ENCODE assay signal across 31 cellular contexts in the genomic region with DNA sequence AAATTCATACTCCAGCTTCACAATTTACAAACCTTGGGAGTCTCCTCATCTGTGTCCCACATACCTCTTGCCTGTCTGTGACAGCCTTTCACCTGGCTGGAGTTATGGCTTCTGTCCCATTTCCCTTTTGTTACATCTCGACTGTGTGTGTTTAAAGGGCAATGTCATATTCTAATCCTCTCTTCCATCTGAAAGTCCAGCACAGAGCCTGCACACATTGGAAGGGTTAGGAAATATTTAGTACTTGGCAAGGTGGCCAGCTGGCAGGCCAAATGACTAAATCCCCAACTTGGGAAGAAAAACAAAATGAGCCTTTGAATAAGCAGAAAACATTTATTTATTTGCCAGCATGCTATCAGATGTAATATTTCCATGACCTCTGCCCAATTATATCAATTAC.
DNase-seq lines count a peak whose midpoint lies in the region; ATAC-seq and TF ChIP-seq lines count a peak whose summit lies in the region.
"Had no signal": no experiment of that assay in that cellular context is flagged by ENCODE, and none has a peak within 500 bp of the region (broad histone marks: within the 10 kb centered on the region; RNA-seq: fewer than 3 reads in every experiment).

No MANE protein-coding gene starts in this region.

- TF ChIP-seq EP300 in SK-N-SH (IDR thresholded peaks at IDR 0.05; ENCODE audit: borderline replicate concordance in 1 of 2, low read depth in 1 of 2, low read length in 1 of 2) = no peak

- peaks cover 0 to 3% of the 10 kb centered on the region in 2 experiments; a peak in 1 of 4 replicates for H3K4me1 ChIP-seq in SK-N-SH (ENCODE audit: control insufficient read depth in 1 of 2, insufficient read depth in 2 of 2, low read depth in 1 of 2, low read length in 1 of 2)

- no peaks in the 10 kb centered on the region for H3K9me2 ChIP-seq in SK-N-SH

- H3K9me3 ChIP-seq in SK-N-SH (no peaks in the 10 kb centered on the region), T-helper 17 cell (ENCODE audit: control insufficient read depth, low read length, poor library complexity, severe bottlenecking) (no peaks in the 10 kb centered on the region)
- H3K9me3 ChIP-seq: Caco-2, mucosa of descending colon, ovary had no signal

- POLR2A ChIA-PET in SK-N-SH (lab: Yijun Ruan, JAX) = interaction anchor here (0.6 kb wide), 1 partner anchor 120 kb away, joined by 3 read pairs; the partner anchor contains the start of gene STK17A
- POLR2A ChIA-PET in activated CD4-positive, alpha-beta memory T cell treated with anti-CD3 and anti-CD28 coated beads, Interleukin-2, amount 10 ng/mL, durations not matched to agents 7 days and 5 days (lab: Charles Lee) = no interaction called here

- no peaks in the 10 kb centered on the region for H3K9me3 Mint-ChIP-seq in activated CD4-positive, alpha-beta memory T cell treated with anti-CD3 and anti-CD28 coated beads, Interleukin-2, amount 10 ng/mL, durations not matched to agents 7 days and 5 days
- H3K9me3 Mint-ChIP-seq: activated B cell treated with CpG ODN at 0.5 μM for 24 hours; activated naive CD4-positive, alpha-beta T cell treated with anti-CD3 and anti-CD28 coated beads, Interleukin-2, amount 10 ng/mL, durations not matched to agents 7 days and 5 days; effector memory CD8-positive, alpha-beta T cell; natural killer cell treated with Interleukin-12 subunit alpha and Interleukin-12 subunit beta and Interleukin-15 and Interleukin-18, amount 100 ng/mL, for 72 hours; type B pancreatic cell had no signal

- H3K4me3 Mint-ChIP-seq in T-helper 17 cell = no peak overlapping the region
- no peak overlapping the region for H3K4me3 Mint-ChIP-seq in activated CD4-positive, alpha-beta memory T cell treated with anti-CD3 and anti-CD28 coated beads, Interleukin-2, amount 10 ng/mL, durations not matched to agents 7 days and 5 days
- H3K4me3 Mint-ChIP-seq: activated B cell treated with CpG ODN at 0.5 μM for 24 hours; activated naive CD4-positive, alpha-beta T cell treated with anti-CD3 and anti-CD28 coated beads, Interleukin-2, amount 10 ng/mL, durations not matched to agents 7 days and 5 days; effector memory CD8-positive, alpha-beta T cell; natural killer cell treated with Interleukin-12 subunit alpha and Interleukin-12 subunit beta and Interleukin-15 and Interleukin-18, amount 100 ng/mL, for 72 hours; type B pancreatic cell had no signal

- no peak for TF ChIP-seq CTCF in fibroblast of the aortic adventitia (IDR thresholded peaks at IDR 0.05; ENCODE audit: insufficient read depth, low read length)
- TF ChIP-seq CTCF in SK-N-SH (IDR thresholded peaks at IDR 0.05) = no peak

- H3K79me2 ChIP-seq in SK-N-SH (ENCODE audit: insufficient read depth) = no peaks in the 10 kb centered on the region

- H3K4me2 ChIP-seq in SK-N-SH = no peak overlapping the region

- WGBS in SK-N-SH (ENCODE audit: low lambda C conversion rate) = 11% methylated on average over 1 of the region's 1 CpG

- no peak overlapping the region for H2AFZ ChIP-seq in SK-N-SH (ENCODE audit: low read depth)

- CTCF ChIA-PET in SK-N-SH (lab: Yijun Ruan, JAX) = interaction anchor here (1.2 to 1.9 kb wide), 4 partner anchors 8 to 201 kb away, joined by 3 to 11 read pairs (median 4); no protein-coding TSS in a partner anchor
- CTCF ChIA-PET in activated CD4-positive, alpha-beta memory T cell treated with anti-CD3 and anti-CD28 coated beads, Interleukin-2, amount 10 ng/mL, durations not matched to agents 7 days and 5 days (lab: Charles Lee) = no interaction called here

- H4K20me1 ChIP-seq in SK-N-SH (ENCODE audit: insufficient read depth) = no peaks in the 10 kb centered on the region

- no peaks in the 10 kb centered on the region for H3K36me3 ChIP-seq in SK-N-SH (replicated peaks in 1 of 2; ENCODE audit: control insufficient read depth in 1 of 2, insufficient read depth in 2 of 2, low read length in 1 of 2)
- H3K36me3 ChIP-seq: cardiac muscle cell, ovary had no signal

- intact Hi-C loops in sciatic nerve (cut with DNase I) = no loop called here

- H3K27me3 ChIP-seq in SK-N-SH (ENCODE audit: insufficient read depth) = peaks cover 25% of the 10 kb centered on the region; the same call in 1 of the 2 replicates
- H3K27me3 ChIP-seq: cardiac muscle cell, ovary had no signal

- H3K4me1 Mint-ChIP-seq in T-helper 17 cell = peaks cover 12% of the 10 kb centered on the region
- peaks cover 2% of the 10 kb centered on the region for H3K4me1 Mint-ChIP-seq in activated CD4-positive, alpha-beta memory T cell treated with anti-CD3 and anti-CD28 coated beads, Interleukin-2, amount 10 ng/mL, durations not matched to agents 7 days and 5 days
- H3K4me1 Mint-ChIP-seq: activated B cell treated with CpG ODN at 0.5 μM for 24 hours; activated naive CD4-positive, alpha-beta T cell treated with anti-CD3 and anti-CD28 coated beads, Interleukin-2, amount 10 ng/mL, durations not matched to agents 7 days and 5 days had no signal

- no peak overlapping the region for H3K27ac ChIP-seq in SK-N-SH (ENCODE audit: low read depth in 2 of 2, low read length in 1 of 2)
- H3K27ac ChIP-seq: cardiac muscle cell, ovary had no signal

- DNase-seq in G401 (ENCODE audit: low spot score) = peak; percentile 89
- DNase-seq in astrocyte of the hippocampus (ENCODE audit: low read depth, low spot score) = peak; percentile 29
- peak; percentile 37 for DNase-seq in fibroblast of the aortic adventitia (ENCODE audit: low read depth)
- no peak for DNase-seq in sciatic nerve (ENCODE audit: low spot score)
- DNase-seq in activated CD4-positive, alpha-beta T cell treated with anti-CD3 and anti-CD28 coated beads, Interleukin-2, amount 50 U/mL, for 48 hours = no peak
- DNase-seq in SK-N-SH = no peak
- DNase-seq in T-helper 17 cell = no peak
- DNase-seq in activated CD4-positive, alpha-beta memory T cell treated with anti-CD3 and anti-CD28 coated beads, Interleukin-2, amount 10 ng/mL, durations not matched to agents 7 days and 5 days = no peak
- DNase-seq: activated B cell treated with CpG ODN at 0.5 μM for 24 hours; activated CD8-positive, alpha-beta memory T cell treated with anti-CD3 and anti-CD28 coated beads, Interleukin-2, amount 50 U/mL, for 4 hours; activated naive CD4-positive, alpha-beta T cell treated with anti-CD3 and anti-CD28 coated beads, Interleukin-2, amount 10 ng/mL, durations not matched to agents 7 days and 5 days; amniotic stem cell; Caco-2; cortex of kidney; DMS79; effector memory CD8-positive, alpha-beta T cell; erythroblast; GF-D8; hippocampal formation; KBM-7; left ventricle myocardium superior; mucosa of descending colon; NCI-H1694; NCI-H524; ovary; SIG-M5; stimulated activated CD4-positive, alpha-beta T cell treated with anti-CD3 and anti-CD28 coated beads, Interleukin-2, amount 100 ng/mL, for 48 hours had no signal

- in situ Hi-C loops in G401 (cut with HindIII; ENCODE audit: low sequenced_read_pairs) = no loop called here

- no peaks in the 10 kb centered on the region for H3F3A ChIP-seq in SK-N-SH (replicated peaks; ENCODE audit: insufficient read depth)

- peaks cover 50% of the 10 kb centered on the region for H3K27me3 Mint-ChIP-seq in T-helper 17 cell
- peaks cover 14% of the 10 kb centered on the region for H3K27me3 Mint-ChIP-seq in activated CD4-positive, alpha-beta memory T cell treated with anti-CD3 and anti-CD28 coated beads, Interleukin-2, amount 10 ng/mL, durations not matched to agents 7 days and 5 days

- no peak for TF ChIP-seq RAD21 in SK-N-SH (IDR thresholded peaks at IDR 0.05; ENCODE audit: low read length)

- H3K4me3 ChIP-seq in fibroblast of the aortic adventitia (ENCODE audit: low read depth, low read length) (no peak overlapping the region), SK-N-SH (ENCODE audit: low read depth in 2 of 2, low read length in 1 of 2) (no peak overlapping the region)
- H3K4me3 ChIP-seq: cardiac muscle cell, mucosa of descending colon, ovary had no signal

- H3K27ac Mint-ChIP-seq in T-helper 17 cell = no peak overlapping the region
- H3K27ac Mint-ChIP-seq in activated CD4-positive, alpha-beta memory T cell treated with anti-CD3 and anti-CD28 coated beads, Interleukin-2, amount 10 ng/mL, durations not matched to agents 7 days and 5 days = no peak overlapping the region
- H3K27ac Mint-ChIP-seq: activated B cell treated with CpG ODN at 0.5 μM for 24 hours; activated naive CD4-positive, alpha-beta T cell treated with anti-CD3 and anti-CD28 coated beads, Interleukin-2, amount 10 ng/mL, durations not matched to agents 7 days and 5 days; effector memory CD8-positive, alpha-beta T cell; natural killer cell treated with Interleukin-12 subunit alpha and Interleukin-12 subunit beta and Interleukin-15 and Interleukin-18, amount 100 ng/mL, for 72 hours; type B pancreatic cell had no signal

- no peak overlapping the region for H3K9ac ChIP-seq in SK-N-SH

- ATAC-seq in sciatic nerve (peak; percentile 64), T-helper 17 cell (no peak)
- ATAC-seq: effector memory CD8-positive, alpha-beta T cell; left ventricle myocardium superior; mucosa of descending colon; natural killer cell treated with Interleukin-12 subunit alpha and Interleukin-12 subunit beta and Interleukin-15 and Interleukin-18, amount 100 ng/mL, for 72 hours; Panc1 had no signal

- H3K36me3 Mint-ChIP-seq in T-helper 17 cell (ENCODE audit: low read depth) = no peaks in the 10 kb centered on the region
- H3K36me3 Mint-ChIP-seq in activated CD4-positive, alpha-beta memory T cell treated with anti-CD3 and anti-CD28 coated beads, Interleukin-2, amount 10 ng/mL, durations not matched to agents 7 days and 5 days (ENCODE audit: low read depth) = no peaks in the 10 kb centered on the region
- H3K36me3 Mint-ChIP-seq: activated naive CD4-positive, alpha-beta T cell treated with anti-CD3 and anti-CD28 coated beads, Interleukin-2, amount 10 ng/mL, durations not matched to agents 7 days and 5 days; natural killer cell treated with Interleukin-12 subunit alpha and Interleukin-12 subunit beta and Interleukin-15 and Interleukin-18, amount 100 ng/mL, for 72 hours; type B pancreatic cell had no signal

Comparison
In these comparisons a context has a peak if more than half of its experiments do, and no peak if none do; other contexts are left out.
1. DNase-seq: peak in G401 (single experiment), astrocyte of the hippocampus (single experiment) and fibroblast of the aortic adventitia (single experiment); none in sciatic nerve (single experiment), activated CD4-positive, alpha-beta T cell treated with anti-CD3 and anti-CD28 coated beads, Interleukin-2, amount 50 U/mL, for 48 hours (0 of 2), SK-N-SH (single experiment), T-helper 17 cell (0 of 3) and activated CD4-positive, alpha-beta memory T cell treated with anti-CD3 and anti-CD28 coated beads, Interleukin-2, amount 10 ng/mL, durations not matched to agents 7 days and 5 days (single experiment).